In the genomic region with DNA sequence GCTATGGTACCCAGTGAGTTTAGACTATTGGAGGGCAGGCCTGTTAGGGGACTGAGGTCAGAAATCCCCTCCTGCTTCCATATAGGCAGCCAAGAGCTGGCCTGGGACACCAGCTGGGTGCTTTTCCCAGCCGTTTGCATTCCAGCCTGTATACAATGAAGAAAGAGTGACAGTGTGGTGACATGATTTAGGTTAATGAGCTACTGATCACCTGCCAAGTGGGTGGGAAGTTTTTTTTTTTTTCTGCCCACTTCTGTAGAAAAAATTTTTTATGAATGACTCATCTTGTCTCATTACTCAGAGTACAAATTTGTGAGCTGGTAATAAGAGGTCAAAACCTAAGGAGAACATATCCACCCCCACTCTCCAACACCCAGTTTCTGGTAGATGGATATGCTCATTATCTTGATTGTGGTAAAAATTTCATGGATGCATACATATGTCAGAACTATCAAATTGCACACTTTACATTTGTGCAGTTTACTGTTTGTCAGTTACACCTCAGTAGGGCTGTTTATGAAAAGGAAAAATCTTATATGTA, we compare ENCODE assay signal across 11 cellular contexts. TPM values are rescaled to one million over a fixed set of nuclear protein-coding genes. Genes with fewer than 3 reads are reported as not detected.
DNase-seq lines count a peak whose midpoint lies in the region; ATAC-seq and TF ChIP-seq lines count a peak whose summit lies in the region.
"Had no signal": no experiment of that assay in that cellular context is flagged by ENCODE, and none has a peak within 500 bp of the region (broad histone marks: within the 10 kb centered on the region; RNA-seq: fewer than 3 reads in every experiment).

No MANE protein-coding gene starts in this region.

- H3K9me3 ChIP-seq in uterus, result no peaks in the 10 kb centered on the region
- H3K9me3 ChIP-seq: BLaER1 treated with 17β-estradiol and CSF1 and Interleukin-3, amounts not matched to agents 10 nM and 100 nM had no signal

- H3K27me3 ChIP-seq in uterus, result no peaks in the 10 kb centered on the region
- H3K27me3 ChIP-seq: BLaER1 treated with 17β-estradiol and CSF1 and Interleukin-3, amounts not matched to agents 10 nM and 100 nM; cardiac muscle cell had no signal

- intact Hi-C loops in uterus (cut with DNase I; ENCODE audit: low total_unique reads), result no loop called here

- TF ChIP-seq CTCF in uterus (IDR thresholded peaks at IDR 0.05), result no peak

- peak; percentile 23 for DNase-seq in SHP77 treated with DMSO at 0.1 percent for 48 hours (lab: John Stamatoyannopoulos, UW)
- no peak for DNase-seq in SHP77 (lab: John Stamatoyannopoulos, UW)
- DNase-seq in NCI-H69 (lab: John Stamatoyannopoulos, UW), result peak; percentile 80
- peak; percentile 47 for DNase-seq in fibroblast of peridontal ligament (ENCODE audit: extremely low read depth)
- DNase-seq in substantia nigra (lab: John Stamatoyannopoulos, UW), result peak in 4 of 49 donors; percentile 1 to 29 (median 10)
- no peak for DNase-seq in NCI-H510A (lab: John Stamatoyannopoulos, UW)
- DNase-seq in uterus, result no peak
- DNase-seq: NCI-H1092 had no signal

- H3K27ac ChIP-seq in substantia nigra (ENCODE audit: low read depth, low read length, poor library complexity, severe bottlenecking) (peak overlapping the region; percentile 88), uterus (no peak overlapping the region)
- H3K27ac ChIP-seq: BLaER1 treated with 17β-estradiol and CSF1 and Interleukin-3, amounts not matched to agents 10 nM and 100 nM; cardiac muscle cell had no signal

- H3K4me3 ChIP-seq in uterus, result no peak overlapping the region
- H3K4me3 ChIP-seq: BLaER1 treated with 17β-estradiol and CSF1 and Interleukin-3, amounts not matched to agents 10 nM and 100 nM; cardiac muscle cell had no signal

- no peak for TF ChIP-seq POLR2A in uterus (IDR thresholded peaks at IDR 0.05)

- no peaks in the 10 kb centered on the region for H3K4me1 ChIP-seq in uterus
- H3K4me1 ChIP-seq: BLaER1 treated with 17β-estradiol and CSF1 and Interleukin-3, amounts not matched to agents 10 nM and 100 nM had no signal

- no peak for ATAC-seq in GM18519 (IDR thresholded peaks at IDR 0.05; ENCODE audit: low FRiP score, unreplicated experiment)

- no peaks in the 10 kb centered on the region for H3K36me3 ChIP-seq in uterus
- H3K36me3 ChIP-seq: BLaER1 treated with 17β-estradiol and CSF1 and Interleukin-3, amounts not matched to agents 10 nM and 100 nM; cardiac muscle cell had no signal

RNA-seq across cellular contexts. Expression of gene CGN, which starts 16.4 kb away (rescaled TPM):
- 1 to 10 TPM in 2 of 4 donors, under 1 TPM in 2; under 0.01 to 7.3 (median 0.85) TPM for total RNA-seq in uterus

RNA-seq across cellular contexts. Expression of gene POGZ, which starts 35.5 kb away (rescaled TPM):
- total RNA-seq in uterus, result 100 to 1,000 TPM in 1 of 4 donors, 10 to 100 TPM in 3; 34.3 to 191 (median 62.8) TPM

RNA-seq across cellular contexts. Expression of gene TUFT1, which starts 45.3 kb away (rescaled TPM):
- total RNA-seq in uterus, result 1 to 10 TPM in 3 of 4 donors, under 1 TPM in 1; 0.29 to 7.3 (median 5.0) TPM

Comparison
In these comparisons a context has a peak if more than half of its experiments do, and no peak if none do; other contexts are left out.
1. DNase-seq: peak in SHP77 treated with DMSO at 0.1 percent for 48 hours (single experiment), NCI-H69 (single experiment) and fibroblast of peridontal ligament (single experiment); none in SHP77 (0 of 2), NCI-H510A (single experiment) and uterus (0 of 2).